ENCODE assay signal across 8 cellular contexts in genomic region chr4:121272526-121272925, GRCh38.
DNase-seq lines count a peak whose midpoint lies in the region; ATAC-seq and TF ChIP-seq lines count a peak whose summit lies in the region.

No MANE protein-coding gene starts in this region.

- H3K9me3 ChIP-seq in fibroblast of lung (ENCODE audit: control insufficient read depth, insufficient read depth, low read depth, low read length): no peaks in the 10 kb centered on the region
- H3K9me3 ChIP-seq in SJCRH30 (replicated peaks): no peaks in the 10 kb centered on the region
- no peaks in the 10 kb centered on the region for H3K9me3 ChIP-seq in stomach

- DNase-seq in fibroblast of lung (ENCODE audit: low read depth in 2 of 2) (peak; percentile 56 to 85), SJCRH30 (no peak), HuH-7.5 (ENCODE audit: low spot score) (no peak), DMS 273 treated with DMSO at 0.1 percent for 48 hours (lab: John Stamatoyannopoulos, UW) (no peak), stomach (no peak)

- H3K4me1 ChIP-seq in fibroblast of lung (ENCODE audit: control insufficient read depth, extremely low read depth, insufficient read depth, low read length) (no peaks in the 10 kb centered on the region), SJCRH30 (no peaks in the 10 kb centered on the region), stomach (no peaks in the 10 kb centered on the region)

- TF ChIP-seq CTCF in fibroblast of lung (conservative IDR thresholded peaks at IDR 0.05 in 1 of 2, IDR thresholded peaks at IDR 0.05 in 1 of 2; ENCODE audit: low read depth in 1 of 2, low read length in 2 of 2): no peak
- TF ChIP-seq CTCF in stomach (IDR thresholded peaks at IDR 0.05): no peak

- H3K27ac ChIP-seq in fibroblast of lung (ENCODE audit: insufficient read depth, low read length) (no peak overlapping the region), SJCRH30 (no peak overlapping the region), stomach (no peak overlapping the region)

- intact Hi-C loops in stomach (cut with DNase I; ENCODE audit: low total_unique reads): no loop called here

- H3K4me2 ChIP-seq in fibroblast of lung (ENCODE audit: extremely low read depth, insufficient read depth, low read length): no peak overlapping the region

- H3K4me3 ChIP-seq in fibroblast of lung (replicated peaks in 1 of 4; ENCODE audit: control extremely low read depth in 1 of 4, insufficient read depth in 1 of 4, low read depth in 3 of 4, low read length in 4 of 4): no peak overlapping the region
- H3K4me3 ChIP-seq in SJCRH30: no peak overlapping the region
- H3K4me3 ChIP-seq in stomach: no peak overlapping the region

- H3K9ac ChIP-seq in fibroblast of lung (ENCODE audit: insufficient read depth, low read length): no peak overlapping the region

- TF ChIP-seq POLR2A in GM18505 (IDR thresholded peaks at IDR 0.05; ENCODE audit: borderline replicate concordance, extremely low read depth, insufficient read depth, insufficient read length): no peak
- TF ChIP-seq POLR2A in stomach (IDR thresholded peaks at IDR 0.05): no peak

- no peaks in the 10 kb centered on the region for H3K36me3 ChIP-seq in fibroblast of lung (ENCODE audit: control insufficient read depth, insufficient read depth, low read length)
- H3K36me3 ChIP-seq in SJCRH30: no peaks in the 10 kb centered on the region
- H3K36me3 ChIP-seq in stomach: no peaks in the 10 kb centered on the region

- no peak overlapping the region for H2AFZ ChIP-seq in fibroblast of lung (ENCODE audit: low read length)

- no peaks in the 10 kb centered on the region for H3K79me2 ChIP-seq in fibroblast of lung (ENCODE audit: control insufficient read depth, insufficient read depth, low read length)

- 44 to 56% (median 50%) methylated on average over 2 of the region's 2 CpGs for WGBS in stomach, 5 donors

- TF ChIP-seq EP300 in stomach (IDR thresholded peaks at IDR 0.05): no peak

- H4K20me1 ChIP-seq in fibroblast of lung (ENCODE audit: control insufficient read depth, extremely low read depth, insufficient read depth, low read length): no peaks in the 10 kb centered on the region

- ATAC-seq in GM18505 (IDR thresholded peaks at IDR 0.05; ENCODE audit: unreplicated experiment) (peak; percentile 86), GM21717 (IDR thresholded peaks at IDR 0.05; ENCODE audit: unreplicated experiment) (peak; percentile 93), HG03469 (IDR thresholded peaks at IDR 0.05; ENCODE audit: unreplicated experiment) (peak; percentile 89)

- H3K27me3 ChIP-seq in fibroblast of lung (ENCODE audit: control insufficient read depth, insufficient read depth, low read length) (no peaks in the 10 kb centered on the region), SJCRH30 (no peaks in the 10 kb centered on the region), stomach (peaks cover 0 to 3% (median 0%) of the 10 kb centered on the region in 3 donors)

Comparison
In these comparisons a context has a peak if more than half of its experiments do, and no peak if none do; other contexts are left out.
1. DNase-seq: peak in fibroblast of lung (2 of 2); none in SJCRH30 (0 of 2), HuH-7.5 (single experiment), DMS 273 treated with DMSO at 0.1 percent for 48 hours (single experiment) and stomach (single experiment).
2. Peak in every context shown above with its lines, with median percentiles within 50 percentile points of each other: ATAC-seq.